Comparison of ENCODE assay signal across 23 cellular contexts in the genomic region with DNA sequence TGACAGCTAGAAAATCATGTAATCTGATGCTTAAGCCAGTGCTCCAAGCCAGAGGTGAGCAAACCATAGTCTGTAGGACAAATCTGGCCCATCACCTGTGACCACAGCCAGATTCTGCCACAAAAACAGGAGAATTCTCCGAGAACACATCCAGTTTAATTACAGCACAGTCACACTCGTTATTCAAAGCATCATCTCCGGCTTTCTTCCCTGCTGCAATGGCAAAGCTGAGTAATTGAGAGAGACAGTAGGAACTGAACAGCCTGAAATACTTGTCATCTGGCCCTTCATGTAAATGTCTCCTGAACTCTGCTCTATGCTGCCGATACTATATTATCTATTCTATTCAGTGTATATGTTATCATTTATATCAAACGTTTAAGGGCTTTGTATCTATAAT.
"Had no signal": no experiment of that assay in that cellular context is flagged by ENCODE, and none has a peak within 500 bp of the region (broad histone marks: within the 10 kb centered on the region; RNA-seq: fewer than 3 reads in every experiment).

No MANE protein-coding gene starts in this region.

- H3K36me3 ChIP-seq: MG63, SJSA1 had no signal

- H3K27me3 ChIP-seq: MG63, SJSA1 had no signal

- DNase-seq: Karpas-422, KG1, MG63, NCI-H1092, NCI-H1105 treated with DMSO at 0.1 percent for 48 hours, NCI-H1417 treated with DMSO at 0.1 percent for 48 hours, NCI-H146, NCI-H1694 treated with DMSO at 0.1 percent for 48 hours, NCI-H1930, NCI-H2081, NCI-H2107, NCI-H2171, NCI-H345, NCI-H446 treated with DMSO at 0.1 percent for 48 hours, NCI-H524 treated with DMSO at 0.1 percent for 48 hours, NCI-H69, NCI-H774, Right ventricle myocardium superior, RPMI8226, SIG-M5 had no signal

- H3K4me3 ChIP-seq: MG63, SJSA1, SK-N-MC had no signal

- FAIRE-seq: RCC 7860 had no signal

- H3K27ac ChIP-seq: SK-N-MC had no signal
